18 cellular contexts compared by ENCODE assay signal in genomic region chr3:117281371-117281770, GRCh38.
"Had no signal": no experiment of that assay in that cellular context is flagged by ENCODE, and none has a peak within 500 bp of the region (broad histone marks: within the 10 kb centered on the region; RNA-seq: fewer than 3 reads in every experiment).

No MANE protein-coding gene starts in this region.

- H3K27ac ChIP-seq: colonic mucosa, foreskin keratinocyte, neutrophil, pancreas, tibial nerve had no signal

- H3K9me3 ChIP-seq: colonic mucosa, neutrophil, pancreas, tibial nerve had no signal

- ATAC-seq: activated CD4-positive, CD25-positive, alpha-beta regulatory T cell treated with anti-CD3 and anti-CD28 coated beads, Interleukin-2, amount 50 U/mL, for 24 hours; activated CD8-positive, alpha-beta T cell treated with anti-CD3 and anti-CD28 coated beads, Interleukin-2, amount 10 ng/mL, durations not matched to agents 7 days and 5 days; foreskin keratinocyte; natural killer cell treated with Interleukin-12 subunit alpha and Interleukin-12 subunit beta and Interleukin-15 and Interleukin-18, amount 100 ng/mL, for 72 hours; pancreas had no signal

- H3K27me3 ChIP-seq: colonic mucosa, foreskin keratinocyte, neutrophil, pancreas, tibial nerve had no signal

- H3K36me3 ChIP-seq: colonic mucosa, neutrophil, pancreas, tibial nerve had no signal

- DNase-seq: activated CD4-positive, alpha-beta T cell treated with anti-CD3 and anti-CD28 coated beads, Interleukin-2, amount 10 ng/mL, durations not matched to agents 7 days and 5 days; activated CD8-positive, alpha-beta T cell treated with anti-CD3 and anti-CD28 coated beads, Interleukin-2, amount 10 ng/mL, durations not matched to agents 7 days and 5 days; activated naive CD4-positive, alpha-beta T cell treated with anti-CD3 and anti-CD28 coated beads for 36 hours; activated T-cell treated with anti-CD3 and anti-CD28 coated beads, Interleukin-2, amount 50 U/mL, for 24 hours; colonic mucosa; foreskin keratinocyte; glutamatergic neuron; hippocampal formation; islet precursor cell; pancreas; stimulated activated CD8-positive, alpha-beta memory T cell treated with anti-CD3 and anti-CD28 coated beads, Interleukin-4, amount 100 ng/mL, for 48 hours; stimulated activated naive CD4-positive, alpha-beta T cell treated with Interleukin-2 at 50 U/mL for 16 hours; T1000 had no signal

- H3K4me3 ChIP-seq: colonic mucosa, lung, pancreas, tibial nerve had no signal

- H3K4me1 ChIP-seq: colonic mucosa, foreskin keratinocyte had no signal
